ENCODE assay signal across 15 cellular contexts in genomic region chr13:42270160-42270856, GRCh38. TPM values are rescaled to one million over a fixed set of nuclear protein-coding genes. Genes with fewer than 3 reads are reported as not detected.
A peak's percentile ranks its signal among the peaks of the same experiment; 100 is the strongest.
DNase-seq lines count a peak whose midpoint lies in the region; ATAC-seq and TF ChIP-seq lines count a peak whose summit lies in the region.
"Had no signal": no experiment of that assay in that cellular context is flagged by ENCODE, and none has a peak within 500 bp of the region (broad histone marks: within the 10 kb centered on the region; RNA-seq: fewer than 3 reads in every experiment).

No MANE protein-coding gene starts in this region.

- CTCF ChIA-PET in CD8-positive, alpha-beta T cell (lab: Charles Lee) = interaction anchor here (1.3 kb wide), 1 partner anchor 9 kb away, joined by 3 read pairs; no protein-coding TSS in a partner anchor
- CTCF ChIA-PET in HCT116 (lab: Charles Lee) = no interaction called here

- intact Hi-C loops in CD8-positive, alpha-beta T cell (cut with DNase I, micrococcal nuclease) = loop anchor here (5.0 to 10.0 kb wide), 13 partner anchors 122 to 1496 kb away; partner anchors contain the start of genes DGKH (in 1 of the 2), KBTBD6 (in 1 of the 2), KBTBD7 (in 1 of the 2) and MRPS31 (in 1 of the 2)
- intact Hi-C loops in HCT116 (cut with micrococcal nuclease) = no loop called here
- intact Hi-C loops in activated T-helper 1 cell treated with anti-CD3 and anti-CD28 coated beads, Interleukin-12 subunit alpha, Interleukin-12 subunit beta, Interleukin-2, Interleukin-4 antibody, amounts not matched to agents 30 ng/mL and 10 ng/mL and 1 ng/mL, durations not matched to agents 14 hours and 24 hours and 36 hours (cut with micrococcal nuclease) = loop anchor here (2.0 to 10.0 kb wide), 7 partner anchors 207 to 1210 kb away; partner anchors contain the start of genes EPSTI1, RGCC and WBP4

- no peak for ATAC-seq in CD8-positive, alpha-beta T cell
- no peak for ATAC-seq in HCT116
- ATAC-seq: PC-3 had no signal

- H3K4me3 ChIP-seq in CD8-positive, alpha-beta T cell (ENCODE audit: low read depth, low read length) = no peak overlapping the region
- peak overlapping the region; percentile 53 to 90; a peak in 3 of 4 replicates for H3K4me3 ChIP-seq in HCT116 (replicated peaks in 1 of 2; ENCODE audit: low read depth in 1 of 2, low read length in 2 of 2)
- H3K4me3 ChIP-seq in mesodermal cell (ENCODE audit: extremely low read depth, insufficient read depth, low read length, poor library complexity, severe bottlenecking) = peak overlapping the region; percentile 47

- TF ChIP-seq POLR2A in HCT116 (IDR thresholded peaks at IDR 0.05; ENCODE audit: borderline replicate concordance, extremely low read depth, insufficient read depth, insufficient read length) = no peak

- peak overlapping the region; percentile 77 for H3K4me2 ChIP-seq in HCT116 (ENCODE audit: low read length)

- H3K4me3 Mint-ChIP-seq in CD8-positive, alpha-beta T cell = peak overlapping the region; percentile 97
- H3K4me3 Mint-ChIP-seq in activated T-helper 1 cell treated with anti-CD3 and anti-CD28 coated beads, Interleukin-12 subunit alpha, Interleukin-12 subunit beta, Interleukin-2, Interleukin-4 antibody, amounts not matched to agents 30 ng/mL and 10 ng/mL and 1 ng/mL, durations not matched to agents 14 hours and 24 hours and 36 hours = peak overlapping the region; percentile 11

- POLR2A ChIA-PET in CD8-positive, alpha-beta T cell (lab: Charles Lee) = interaction anchor here (1.5 to 2.5 kb wide), 3 partner anchors 9 to 14 kb away, joined by 3 to 9 read pairs (median 8); no protein-coding TSS in a partner anchor
- POLR2A ChIA-PET in HCT116 (lab: Charles Lee) = no interaction called here

- peak overlapping the region; percentile 96 for H3K27ac Mint-ChIP-seq in CD8-positive, alpha-beta T cell
- H3K27ac Mint-ChIP-seq in activated T-helper 1 cell treated with anti-CD3 and anti-CD28 coated beads, Interleukin-12 subunit alpha, Interleukin-12 subunit beta, Interleukin-2, Interleukin-4 antibody, amounts not matched to agents 30 ng/mL and 10 ng/mL and 1 ng/mL, durations not matched to agents 14 hours and 24 hours and 36 hours = peak overlapping the region; percentile 50

- no peak for TF ChIP-seq RAD21 in HCT116 (IDR thresholded peaks at IDR 0.05; ENCODE audit: low read depth)

- BruUV-seq in HCT116 (replicated peaks; lab: Mats Ljungman, UMichigan) = no TSS peak

- no peak for TF ChIP-seq CTCF in CD8-positive, alpha-beta T cell (IDR thresholded peaks at IDR 0.05)
- TF ChIP-seq CTCF in HCT116 (IDR thresholded peaks at IDR 0.05 in 2 of 3, conservative IDR thresholded peaks at IDR 0.05 in 1 of 3; ENCODE audit: borderline replicate concordance in 1 of 3, insufficient read depth in 1 of 3, low read depth in 2 of 3, low read length in 2 of 3) (no peak), GM10266 (IDR thresholded peaks at IDR 0.05; ENCODE audit: control insufficient read depth, insufficient read depth, low read depth, missing control alignments) (no peak)

- peaks cover 26% of the 10 kb centered on the region for H3K4me1 ChIP-seq in CD8-positive, alpha-beta T cell (ENCODE audit: insufficient read depth, low read length)
- H3K4me1 ChIP-seq in HCT116 (ENCODE audit: control insufficient read depth in 1 of 2, insufficient read depth in 2 of 2, low read length in 2 of 2) (peaks cover 11 to 24% of the 10 kb centered on the region in 2 experiments), mesodermal cell (ENCODE audit: control insufficient read depth, insufficient read depth, low read length, poor library complexity, severe bottlenecking) (peaks cover 13% of the 10 kb centered on the region)

- H3K4me1 Mint-ChIP-seq in CD8-positive, alpha-beta T cell (ENCODE audit: low read depth) = peaks cover 39% of the 10 kb centered on the region
- peaks cover 46% of the 10 kb centered on the region for H3K4me1 Mint-ChIP-seq in activated T-helper 1 cell treated with anti-CD3 and anti-CD28 coated beads, Interleukin-12 subunit alpha, Interleukin-12 subunit beta, Interleukin-2, Interleukin-4 antibody, amounts not matched to agents 30 ng/mL and 10 ng/mL and 1 ng/mL, durations not matched to agents 14 hours and 24 hours and 36 hours (ENCODE audit: low read depth)

- peaks cover 7% of the 10 kb centered on the region for H3K36me3 Mint-ChIP-seq in CD8-positive, alpha-beta T cell
- peaks cover 18% of the 10 kb centered on the region for H3K36me3 Mint-ChIP-seq in activated T-helper 1 cell treated with anti-CD3 and anti-CD28 coated beads, Interleukin-12 subunit alpha, Interleukin-12 subunit beta, Interleukin-2, Interleukin-4 antibody, amounts not matched to agents 30 ng/mL and 10 ng/mL and 1 ng/mL, durations not matched to agents 14 hours and 24 hours and 36 hours (ENCODE audit: low read depth)

- H3K9me3 Mint-ChIP-seq in CD8-positive, alpha-beta T cell = no peaks in the 10 kb centered on the region
- peaks cover 9% of the 10 kb centered on the region for H3K9me3 Mint-ChIP-seq in activated T-helper 1 cell treated with anti-CD3 and anti-CD28 coated beads, Interleukin-12 subunit alpha, Interleukin-12 subunit beta, Interleukin-2, Interleukin-4 antibody, amounts not matched to agents 30 ng/mL and 10 ng/mL and 1 ng/mL, durations not matched to agents 14 hours and 24 hours and 36 hours

- H3K27ac ChIP-seq in CD8-positive, alpha-beta T cell (ENCODE audit: low read depth, low read length) = no peak overlapping the region
- H3K27ac ChIP-seq in HCT116 (ENCODE audit: low read depth, low read length) (peak overlapping the region; percentile 78; the same call in 1 of the 2 replicates), mesodermal cell (ENCODE audit: low read depth, low read length, severe bottlenecking) (no peak overlapping the region)

- no peaks in the 10 kb centered on the region for H3K9me2 ChIP-seq in HCT116 (ENCODE audit: insufficient read depth)

- no peaks in the 10 kb centered on the region for H3K9me3 ChIP-seq in CD8-positive, alpha-beta T cell (ENCODE audit: low read length)
- H3K9me3 ChIP-seq in HCT116 (ENCODE audit: control insufficient read depth in 1 of 2, insufficient read depth in 1 of 2, low read depth in 1 of 2, low read length in 2 of 2) (no peaks in the 10 kb centered on the region), mesodermal cell (ENCODE audit: control insufficient read depth, low read length) (peaks cover 10% of the 10 kb centered on the region)

- no peaks in the 10 kb centered on the region for H3K27me3 ChIP-seq in CD8-positive, alpha-beta T cell (ENCODE audit: insufficient read depth, low read length)
- H3K27me3 ChIP-seq in HCT116 (ENCODE audit: insufficient read depth, low read length) = no peaks in the 10 kb centered on the region

- H3K9ac ChIP-seq in HCT116 (ENCODE audit: low read length) = no peak overlapping the region

- no peak overlapping the region for H2AFZ ChIP-seq in HCT116 (ENCODE audit: low read depth, low read length, poor library complexity, severe bottlenecking)

- DNase-seq in CD8-positive, alpha-beta T cell = no peak
- no peak for DNase-seq in HCT116 (ENCODE audit: low read depth, low spot score)
- DNase-seq in activated T-helper 1 cell treated with anti-CD3 and anti-CD28 coated beads, Interleukin-12 subunit alpha, Interleukin-12 subunit beta, Interleukin-2, Interleukin-4 antibody, amounts not matched to agents 30 ng/mL and 10 ng/mL and 1 ng/mL, durations not matched to agents 14 hours and 24 hours and 36 hours (ENCODE audit: low spot score) = no peak
- no peak for DNase-seq in GM10266 (ENCODE audit: extremely low spot score)
- no peak for DNase-seq in foreskin melanocyte
- no peak for DNase-seq in activated effector memory CD4-positive, alpha-beta T cell treated with anti-CD3 and anti-CD28 coated beads, Interleukin-2, amount 50 U/mL, for 16 hours
- DNase-seq in hypothalamus (lab: John Stamatoyannopoulos, UW) = no peak
- DNase-seq: COR-L47; KBM-7; kidney glomerular epithelial cell; occipital lobe; PC-3; stimulated activated CD4-positive, alpha-beta T cell treated with anti-CD3 and anti-CD28 coated beads, Interleukin-1b, Interleukin-23, amount 100 ng/mL, for 48 hours; T-helper 9 cell had no signal

- no peaks in the 10 kb centered on the region for H3K27me3 Mint-ChIP-seq in CD8-positive, alpha-beta T cell (ENCODE audit: low read depth)
- peaks cover 11% of the 10 kb centered on the region for H3K27me3 Mint-ChIP-seq in activated T-helper 1 cell treated with anti-CD3 and anti-CD28 coated beads, Interleukin-12 subunit alpha, Interleukin-12 subunit beta, Interleukin-2, Interleukin-4 antibody, amounts not matched to agents 30 ng/mL and 10 ng/mL and 1 ng/mL, durations not matched to agents 14 hours and 24 hours and 36 hours (ENCODE audit: insufficient read depth)

- WGBS in mesodermal cell (ENCODE audit: insufficient coverage in 2 of 2), 2 experiments = 93 to 96% methylated on average over 4 to 6 of the region's 6 CpGs

- peaks cover 17% of the 10 kb centered on the region for H3K79me2 ChIP-seq in HCT116 (ENCODE audit: insufficient read depth, low read length)

- RAD21 ChIA-PET in HCT116 (lab: Charles Lee; ENCODE audit: low non-redundant PET in 1 of 2, low total read pairs in 2 of 2, uncharacterized antibody in 2 of 2, unreplicated experiment in 2 of 2) = no interaction called here

- H3K36me3 ChIP-seq in CD8-positive, alpha-beta T cell (ENCODE audit: insufficient read depth, low read length) = no peaks in the 10 kb centered on the region
- H3K36me3 ChIP-seq in HCT116 (ENCODE audit: control insufficient read depth in 1 of 2, insufficient read depth in 2 of 2, low read length in 2 of 2) = no peaks in the 10 kb centered on the region
- no peaks in the 10 kb centered on the region for H3K36me3 ChIP-seq in mesodermal cell (ENCODE audit: control insufficient read depth, insufficient read depth, low read length)

- H4K20me1 ChIP-seq in HCT116 (ENCODE audit: insufficient read depth) = no peaks in the 10 kb centered on the region

TF ChIP-seq in HCT116, 20 proteins besides CTCF, POLR2A, EP300 and RAD21:
- TF ChIP-seq ZNF274 (IDR thresholded peaks at IDR 0.05; ENCODE audit: low read depth, low read length) = no peak
- TF ChIP-seq SP1 (IDR thresholded peaks at IDR 0.05; ENCODE audit: low read depth) = no peak
- TF ChIP-seq FOSL1 (IDR thresholded peaks at IDR 0.05; ENCODE audit: low read depth) = no peak
- TF ChIP-seq YY1 (IDR thresholded peaks at IDR 0.05; ENCODE audit: extremely low read depth, insufficient replicate concordance, low read depth, low read length) = no peak
- no peak for TF ChIP-seq ZFX (IDR thresholded peaks at IDR 0.05)

RNA-seq across cellular contexts. Expression of gene AKAP11, which starts 1.6 kb away (rescaled TPM):
- total RNA-seq in CD8-positive, alpha-beta T cell = 10 to 100 TPM; 14.7 to 15.3 TPM
- 21.7 TPM for total RNA-seq in HCT116 (2021; ENCODE audit: unreplicated experiment)
- polyA plus RNA-seq in HCT116 (2012) = 3.9 and 5.6 TPM in 2 replicates
- 31.7 and 32.1 TPM in 2 replicates for total RNA-seq in activated T-helper 1 cell treated with anti-CD3 and anti-CD28 coated beads, Interleukin-12 subunit alpha, Interleukin-12 subunit beta, Interleukin-2, Interleukin-4 antibody, amounts not matched to agents 30 ng/mL and 10 ng/mL and 1 ng/mL, durations not matched to agents 14 hours and 24 hours and 36 hours
- polyA plus RNA-seq in mesodermal cell (2013, experiment 1 of 2) = 17.1 TPM
- 16.8 TPM for polyA plus RNA-seq in mesodermal cell (2013, experiment 2 of 2)
